ENCODE assay signal across 15 cellular contexts in genomic region chr17:49381033-49381432, GRCh38. TPM values are rescaled to one million over a fixed set of nuclear protein-coding genes. Genes with fewer than 3 reads are reported as not detected.
DNase-seq lines count a peak whose midpoint lies in the region; ATAC-seq and TF ChIP-seq lines count a peak whose summit lies in the region.
"Had no signal": no experiment of that assay in that cellular context is flagged by ENCODE, and none has a peak within 500 bp of the region (broad histone marks: within the 10 kb centered on the region; RNA-seq: fewer than 3 reads in every experiment).

No MANE protein-coding gene starts in this region.

- no peaks in the 10 kb centered on the region for H3K27me3 ChIP-seq in CD8-positive, alpha-beta memory T cell (ENCODE audit: insufficient read depth, low read length, poor library complexity, severe bottlenecking)
- no peaks in the 10 kb centered on the region for H3K27me3 ChIP-seq in lung (ENCODE audit: control insufficient read depth, insufficient read depth)
- H3K27me3 ChIP-seq: SJCRH30 had no signal

- no peak overlapping the region for H3K4me3 ChIP-seq in CD8-positive, alpha-beta memory T cell (ENCODE audit: low read length)
- no peak overlapping the region for H3K4me3 ChIP-seq in lung
- H3K4me3 ChIP-seq: SJCRH30 had no signal

- peaks cover 8 to 23% (median 8%) of the 10 kb centered on the region in 3 donors for H3K36me3 Mint-ChIP-seq in CD8-positive, alpha-beta memory T cell
- H3K36me3 Mint-ChIP-seq in stimulated activated memory B cell treated with anti-CD40 and anti-IgM and Interleukin-4, amounts not matched to agents 10 μg/mL and 1 μg/mL and 100 μg/mL, for 72 hours: peaks cover 21% of the 10 kb centered on the region

- H3K9me3 Mint-ChIP-seq in CD8-positive, alpha-beta memory T cell: no peaks in the 10 kb centered on the region
- peaks cover 7% of the 10 kb centered on the region for H3K9me3 Mint-ChIP-seq in stimulated activated memory B cell treated with anti-CD40 and anti-IgM and Interleukin-4, amounts not matched to agents 10 μg/mL and 1 μg/mL and 100 μg/mL, for 72 hours

- peak; percentile 35 for ATAC-seq in lung (ENCODE audit: insufficient read depth, low FRiP score)
- no peak for ATAC-seq in stimulated activated memory B cell treated with anti-CD40 and anti-IgM and Interleukin-4, amounts not matched to agents 10 μg/mL and 1 μg/mL and 100 μg/mL, for 72 hours
- ATAC-seq: PC-3 had no signal

- peaks cover 0 to 5% of the 10 kb centered on the region in 2 donors for H3K27me3 Mint-ChIP-seq in CD8-positive, alpha-beta memory T cell
- no peaks in the 10 kb centered on the region for H3K27me3 Mint-ChIP-seq in stimulated activated memory B cell treated with anti-CD40 and anti-IgM and Interleukin-4, amounts not matched to agents 10 μg/mL and 1 μg/mL and 100 μg/mL, for 72 hours

- H3K9me3 ChIP-seq in CD8-positive, alpha-beta memory T cell (ENCODE audit: low read length): no peaks in the 10 kb centered on the region
- peaks cover 0 to 1% of the 10 kb centered on the region in 2 donors for H3K9me3 ChIP-seq in lung (ENCODE audit: control insufficient read depth in 2 of 2, insufficient read depth in 1 of 2, low read length in 1 of 2)
- H3K9me3 ChIP-seq: SJCRH30 had no signal

- POLR2A ChIA-PET in CD8-positive, alpha-beta memory T cell (lab: Charles Lee): no interaction called here

- no peak for TF ChIP-seq CTCF in lung (IDR thresholded peaks at IDR 0.05; ENCODE audit: control extremely low read depth, extremely low read depth)

- peak overlapping the region in 6 of 8 donors; percentile 6 to 90 (median 58) for H3K27ac Mint-ChIP-seq in CD8-positive, alpha-beta memory T cell
- H3K27ac Mint-ChIP-seq in stimulated activated memory B cell treated with anti-CD40 and anti-IgM and Interleukin-4, amounts not matched to agents 10 μg/mL and 1 μg/mL and 100 μg/mL, for 72 hours: peak overlapping the region; percentile 43

- no peaks in the 10 kb centered on the region for H3K4me1 ChIP-seq in CD8-positive, alpha-beta memory T cell (ENCODE audit: insufficient read depth, low read length)
- no peaks in the 10 kb centered on the region for H3K4me1 ChIP-seq in lung (ENCODE audit: control insufficient read depth in 2 of 2, insufficient read depth in 2 of 2, low read length in 2 of 2)

- H3K4me1 Mint-ChIP-seq in CD8-positive, alpha-beta memory T cell: peaks cover 2 to 5% (median 4%) of the 10 kb centered on the region in 3 donors
- H3K4me1 Mint-ChIP-seq in stimulated activated memory B cell treated with anti-CD40 and anti-IgM and Interleukin-4, amounts not matched to agents 10 μg/mL and 1 μg/mL and 100 μg/mL, for 72 hours: peaks cover 33% of the 10 kb centered on the region

- WGBS in lung, 2 donors: 66 to 87% methylated on average over 1 of the region's 1 CpG

- H3K4me3 Mint-ChIP-seq in CD8-positive, alpha-beta memory T cell: no peak overlapping the region
- no peak overlapping the region for H3K4me3 Mint-ChIP-seq in stimulated activated memory B cell treated with anti-CD40 and anti-IgM and Interleukin-4, amounts not matched to agents 10 μg/mL and 1 μg/mL and 100 μg/mL, for 72 hours

- no peaks in the 10 kb centered on the region for H3K36me3 ChIP-seq in CD8-positive, alpha-beta memory T cell (ENCODE audit: insufficient read depth, low read length)
- no peaks in the 10 kb centered on the region for H3K36me3 ChIP-seq in lung (ENCODE audit: control insufficient read depth in 2 of 2, insufficient read depth in 2 of 2, low read length in 2 of 2)
- H3K36me3 ChIP-seq: SJCRH30 had no signal

- CTCF ChIA-PET in CD8-positive, alpha-beta memory T cell (lab: Charles Lee): interaction anchor here (1.4 kb wide), 2 partner anchors 12 to 175 kb away, joined by 4 to 6 read pairs; no protein-coding TSS in a partner anchor

- DNase-seq in CD8-positive, alpha-beta memory T cell: no peak
- DNase-seq in amniotic epithelial cell (ENCODE audit: low read depth) (peak; percentile 21), lung (ENCODE audit: low spot score) (peak; percentile 59), NCI-H748 (lab: John Stamatoyannopoulos, UW; ENCODE audit: unreplicated experiment) (no peak), NCI-H1436 treated with DMSO at 0.1 percent for 48 hours (lab: John Stamatoyannopoulos, UW) (no peak), NK-92 (lab: John Stamatoyannopoulos, UW; ENCODE audit: unreplicated experiment) (no peak)
- DNase-seq: DMS 273 treated with DMSO at 0.1 percent for 48 hours, NCI-H1105, NCI-H187, NCI-H774, PC-3, SJCRH30 had no signal

- no peak overlapping the region for H3K27ac ChIP-seq in CD8-positive, alpha-beta memory T cell (ENCODE audit: low read depth, low read length)
- H3K27ac ChIP-seq in lung (ENCODE audit: low read depth in 1 of 2, low read length in 1 of 2): no peak overlapping the region
- H3K27ac ChIP-seq: KMS-11, RWPE1, SJCRH30 had no signal

RNA-seq across cellular contexts. Expression of gene ZNF652, which starts 19.0 kb away (rescaled TPM):
- total RNA-seq in CD8-positive, alpha-beta memory T cell: 10 to 100 TPM; 11.5 to 11.9 TPM
- polyA plus RNA-seq in CD8-positive, alpha-beta memory T cell: 27.7 TPM
- 10 to 100 TPM; 37.7 to 48.9 TPM for total RNA-seq in lung
- 10 to 100 TPM in 1 of 2 donors, 1 to 10 TPM in 1; 6.8 to 37.9 TPM for polyA plus RNA-seq in lung

RNA-seq across cellular contexts. Expression of gene PHB1, which starts 33.6 kb away (rescaled TPM):
- 100 to 1,000 TPM; 440 to 450 TPM for total RNA-seq in CD8-positive, alpha-beta memory T cell
- polyA plus RNA-seq in CD8-positive, alpha-beta memory T cell: 164 TPM
- 100 to 1,000 TPM in 1 of 2 donors, 10 to 100 TPM in 1; 51.2 to 152 TPM for total RNA-seq in lung
- 100 to 1,000 TPM; 103 to 209 TPM for polyA plus RNA-seq in lung

Comparison
In these comparisons a context has a peak if more than half of its experiments do, and no peak if none do; other contexts are left out.
1. DNase-seq: peak in amniotic epithelial cell (single experiment) and lung (single experiment); none in CD8-positive, alpha-beta memory T cell (0 of 5), NCI-H748 (single experiment), NCI-H1436 treated with DMSO at 0.1 percent for 48 hours (single experiment) and NK-92 (single experiment).